In genomic region chr17:76732734-76733617, GRCh38 we compare ENCODE assay signal across 1 cellular context.
TF ChIP-seq lines count a peak whose summit lies in the region.

No MANE protein-coding gene starts in this region.

TF ChIP-seq in K562, 482 proteins besides CTCF, POLR2A, EP300 and RAD21 (continues in another document):
- peak in 1 of 2 experiments; percentile 77; a peak in 2 of 4 replicates for TF ChIP-seq SIN3A (IDR thresholded peaks at IDR 0.05; ENCODE audit: borderline replicate concordance in 2 of 2, control insufficient read depth in 1 of 2, low read depth in 2 of 2, low read length in 2 of 2)
- TF ChIP-seq ZBED1 (IDR thresholded peaks at IDR 0.05): 0 out of 2 replicates have a peak, but pooled peaks have one; percentile 47
- no peak for TF ChIP-seq ZNF347 (CRISPR knock-in tag; IDR thresholded peaks at IDR 0.05; ENCODE audit: low read depth)
- peak; percentile 6; the same call in 1 of the 2 replicates for TF ChIP-seq POLR2G (IDR thresholded peaks at IDR 0.05; ENCODE audit: low read depth, low read length)
- peak; percentile 46; the same call in 1 of the 2 replicates for TF ChIP-seq STAT5A (IDR thresholded peaks at IDR 0.05; ENCODE audit: borderline replicate concordance, low read length)
- peak; percentile 44; the same call in 1 of the 2 replicates for TF ChIP-seq RBFOX2 (IDR thresholded peaks at IDR 0.05; ENCODE audit: low read depth, low read length)
- peak; percentile 22 for TF ChIP-seq SUPT5H (IDR thresholded peaks at IDR 0.05)
- peak; percentile 79; the same call in 1 of the 2 replicates for TF ChIP-seq THRB (CRISPR knock-in tag; conservative IDR thresholded peaks at IDR 0.05)
- 0 out of 2 replicates have a peak, but pooled peaks have one; percentile 13 for TF ChIP-seq TEAD4 (IDR thresholded peaks at IDR 0.05; ENCODE audit: low read length)
- no peak for TF ChIP-seq TEAD4 (CRISPR knock-in tag; IDR thresholded peaks at IDR 0.05; ENCODE audit: borderline replicate concordance)
- peak; percentile 68; the same call in 1 of the 2 replicates for TF ChIP-seq MXI1 (IDR thresholded peaks at IDR 0.05; ENCODE audit: low read depth, low read length)
- TF ChIP-seq HOMEZ (CRISPR knock-in tag; IDR thresholded peaks at IDR 0.05): no peak
- 0 out of 2 replicates have a peak, but pooled peaks have one; percentile 14 for TF ChIP-seq LCOR (CRISPR knock-in tag; IDR thresholded peaks at IDR 0.05)
- 0 out of 2 replicates have a peak, but pooled peaks have one; percentile 4 for TF ChIP-seq KHSRP (IDR thresholded peaks at IDR 0.05)
- TF ChIP-seq ATF4 (CRISPR knock-in tag; IDR thresholded peaks at IDR 0.05): 0 out of 2 replicates have a peak, but pooled peaks have one; percentile 19
- peak; percentile 39 for TF ChIP-seq E2F8 (IDR thresholded peaks at IDR 0.05; ENCODE audit: low read depth, partially characterized antibody)
- no peak for TF ChIP-seq RHOXF2B (CRISPR knock-in tag; conservative IDR thresholded peaks at IDR 0.05)
- no peak; a peak in 1 of 4 replicates for TF ChIP-seq ETV6 (IDR thresholded peaks at IDR 0.05; ENCODE audit: borderline replicate concordance in 1 of 2, low read depth in 2 of 2, low read length in 1 of 2)
- TF ChIP-seq ETV6 (CRISPR knock-in tag; IDR thresholded peaks at IDR 0.05; ENCODE audit: borderline replicate concordance): 0 out of 2 replicates have a peak, but pooled peaks have one; percentile 28
- TF ChIP-seq IFI16 (CRISPR knock-in tag; IDR thresholded peaks at IDR 0.05): no peak
- no peak for TF ChIP-seq PRDM10 (IDR thresholded peaks at IDR 0.05; ENCODE audit: partially characterized antibody)
- peak; percentile 60; the same call in 1 of the 2 replicates for TF ChIP-seq ERF (CRISPR knock-in tag; IDR thresholded peaks at IDR 0.05)
- TF ChIP-seq ZNF316 (IDR thresholded peaks at IDR 0.05): peak; percentile 58; the same call in 1 of the 2 replicates
- 0 out of 2 replicates have a peak, but pooled peaks have one; percentile 66 for TF ChIP-seq FOXK1 (CRISPR knock-in tag; IDR thresholded peaks at IDR 0.05; ENCODE audit: borderline replicate concordance)
- 0 out of 2 replicates have a peak, but pooled peaks have one; percentile 61 for TF ChIP-seq AFF4 (CRISPR knock-in tag; IDR thresholded peaks at IDR 0.05)
- peak in 1 of 2 experiments; percentile 45; a peak in 1 of 4 replicates for TF ChIP-seq BCLAF1 (IDR thresholded peaks at IDR 0.05; ENCODE audit: borderline replicate concordance in 1 of 2, control insufficient read depth in 1 of 2, low read depth in 2 of 2, low read length in 1 of 2)
- TF ChIP-seq ZMIZ1 (IDR thresholded peaks at IDR 0.05; ENCODE audit: low read depth in 2 of 2, low read length in 2 of 2): 0 out of 4 replicates have a peak, but pooled peaks of 1 of the 2 experiments have one; percentile 5
- no peak for TF ChIP-seq PKNOX1 (IDR thresholded peaks at IDR 0.05)
